8 cellular contexts compared by ENCODE assay signal in the genomic region with DNA sequence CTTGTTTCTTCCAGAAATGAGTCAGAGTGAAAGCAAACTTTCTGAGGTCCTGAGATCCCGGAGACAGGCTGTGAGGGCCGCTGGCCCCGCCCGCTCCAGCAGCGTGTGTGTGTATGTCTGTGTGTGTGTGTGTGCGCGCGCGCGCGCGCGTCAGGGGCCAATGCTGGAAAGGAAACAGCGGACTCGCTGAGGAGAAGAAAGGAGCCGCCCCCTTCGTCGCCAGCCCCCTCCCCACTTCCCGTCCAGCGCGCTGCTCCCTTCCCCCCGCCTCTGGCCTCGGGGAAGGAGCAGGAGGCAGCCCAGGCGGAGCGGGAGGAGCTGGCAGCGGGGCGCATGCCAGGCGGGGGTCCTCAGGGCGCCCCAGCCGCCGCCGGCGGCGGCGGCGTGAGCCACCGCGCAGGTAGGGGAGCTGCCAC. TPM values are rescaled to one million over a fixed set of nuclear protein-coding genes. Genes with fewer than 3 reads are reported as not detected.
A peak's percentile ranks its signal among the peaks of the same experiment; 100 is the strongest.
DNase-seq lines count a peak whose midpoint lies in the region; ATAC-seq, FAIRE-seq and TF ChIP-seq lines count a peak whose summit lies in the region.

Gene DISC1, plus strand, starts transcription at position 256 of the 416 bp plus-strand sequence. Its CDS starts 78 bp downstream, at position 334.

- H3K4me1 Mint-ChIP-seq in HFFc6 (ENCODE audit: low read depth) (peaks cover 51% of the 10 kb centered on the region), T-helper 17 cell (peaks cover 24% of the 10 kb centered on the region)

- H3K9me3 Mint-ChIP-seq in HFFc6 = no peaks in the 10 kb centered on the region

- no peak for TF ChIP-seq EP300 in K562 (IDR thresholded peaks at IDR 0.05; ENCODE audit: low read length)

- DNase-seq in Daoy (ENCODE audit: low read depth) (peak; percentile 91), HFFc6 (peak; percentile 89), NCI-H1417 treated with DMSO at 0.1 percent for 48 hours (lab: John Stamatoyannopoulos, UW) (peak; percentile 25), T-helper 17 cell (peak; percentile 37 to 44 (median 43)), K562 (ENCODE audit: extremely low read depth in 1 of 4, low spot score in 3 of 4) (peak; percentile 46 to 70 (median 53)), hepatocyte (ENCODE audit: low spot score) (peak; percentile 91), pulmonary artery endothelial cell (ENCODE audit: low read depth, low spot score) (peak; percentile 83)

- H3K27me3 Mint-ChIP-seq in HFFc6 (ENCODE audit: insufficient read depth) (no peaks in the 10 kb centered on the region; the same call in none of the 2 replicates), T-helper 17 cell (peaks cover 2% of the 10 kb centered on the region)

- no peaks in the 10 kb centered on the region for H3K79me2 ChIP-seq in K562 (ENCODE audit: control insufficient read depth, insufficient read depth, low read length)
- H3K79me2 ChIP-seq in hepatocyte = no peaks in the 10 kb centered on the region

- no peaks in the 10 kb centered on the region for H3K9me3 ChIP-seq in T-helper 17 cell (ENCODE audit: control insufficient read depth, low read length, poor library complexity, severe bottlenecking)
- no peaks in the 10 kb centered on the region for H3K9me3 ChIP-seq in K562 (replicated peaks; ENCODE audit: control insufficient read depth, insufficient read depth, low read depth, low read length)
- no peaks in the 10 kb centered on the region for H3K9me3 ChIP-seq in hepatocyte (ENCODE audit: low read depth)

- WGBS in K562 (ENCODE audit: insufficient coverage, low coverage, missing lambda C conversion rate) = 14% methylated on average over 15 of the region's 38 CpGs
- WGBS in hepatocyte (ENCODE audit: low lambda C conversion rate, missing lambda C conversion rate) = 0% methylated on average over 26 of the region's 38 CpGs

- peak within 1 kb of the TSS; percentile 40 for H3K4me2 ChIP-seq in K562 (ENCODE audit: insufficient read depth, low read length)
- peak within 1 kb of the TSS; percentile 100 for H3K4me2 ChIP-seq in hepatocyte

- H3K9me1 ChIP-seq in K562 (ENCODE audit: control insufficient read depth, insufficient read depth, low read length) = no peaks in the 10 kb centered on the region

- H3K4me1 ChIP-seq in K562 (replicated peaks in 1 of 2; ENCODE audit: control insufficient read depth in 2 of 2, insufficient read depth in 2 of 2, low read length in 2 of 2) (peaks cover 0 to 11% of the 10 kb centered on the region in 2 experiments; a peak in 3 of 5 replicates), hepatocyte (ENCODE audit: insufficient read depth) (peaks cover 15% of the 10 kb centered on the region)

- in situ Hi-C loops in K562 (cut with MboI) = no loop called here

- no peak for TF ChIP-seq CTCF in HFFc6 (IDR thresholded peaks at IDR 0.05)
- no peak for TF ChIP-seq CTCF in K562 (IDR thresholded peaks at IDR 0.05 in 2 of 3, conservative IDR thresholded peaks at IDR 0.05 in 1 of 3; ENCODE audit: insufficient read depth in 2 of 3, low read depth in 1 of 3, low read length in 3 of 3)
- no peak for TF ChIP-seq CTCF in hepatocyte (IDR thresholded peaks at IDR 0.05; ENCODE audit: poor library complexity)

- no peaks in the 10 kb centered on the region for H3K9me2 ChIP-seq in hepatocyte (replicated peaks; ENCODE audit: insufficient read depth)

- no TSS peak for BruUV-seq in K562 (replicated peaks; lab: Mats Ljungman, UMichigan)

- POLR2A ChIA-PET in K562 (lab: Yijun Ruan, JAX) = interaction anchor here (0.6 to 1.5 kb wide), 2 partner anchors 9 to 308 kb away, joined by 3 to 4 read pairs; no protein-coding TSS in a partner anchor

- H3K27ac Mint-ChIP-seq in HFFc6 (peak within 1 kb of the TSS; percentile 65), T-helper 17 cell (peak within 1 kb of the TSS; percentile 81)

- no peak for FAIRE-seq in K562 (lab: Jason Lieb, UNC)

- H2AFZ ChIP-seq in K562 (ENCODE audit: low read depth, low read length) (no peak within 1 kb of the TSS), hepatocyte (peak within 1 kb of the TSS; percentile 95)

- H3K36me3 ChIP-seq in K562 (ENCODE audit: control insufficient read depth, insufficient read depth, low read length) (no peaks in the 10 kb centered on the region), hepatocyte (replicated peaks; ENCODE audit: insufficient read depth, low read depth) (no peaks in the 10 kb centered on the region)

- no peak for TF ChIP-seq POLR2A in K562 (conservative IDR thresholded peaks at IDR 0.05)

- H3K27ac ChIP-seq in K562 (ENCODE audit: extremely low read depth, low read depth, low read length) = no peak within 1 kb of the TSS
- H3K27ac ChIP-seq in hepatocyte = peak within 1 kb of the TSS; percentile 52

- ATAC-seq in T-helper 17 cell = peak; percentile 74
- peak; percentile 83 for ATAC-seq in K562
- no peak for ATAC-seq in GM18873 (IDR thresholded peaks at IDR 0.05; ENCODE audit: low FRiP score, unreplicated experiment)

- no peaks in the 10 kb centered on the region for H4K20me1 ChIP-seq in K562 (replicated peaks; ENCODE audit: control insufficient read depth, insufficient read depth, low read length)
- no peaks in the 10 kb centered on the region for H4K20me1 ChIP-seq in hepatocyte (ENCODE audit: insufficient read depth, poor library complexity, severe bottlenecking)

- peak within 1 kb of the TSS; percentile 90 for H3K4me3 Mint-ChIP-seq in HFFc6
- H3K4me3 Mint-ChIP-seq in T-helper 17 cell = peak within 1 kb of the TSS; percentile 96

- H3K36me3 Mint-ChIP-seq in HFFc6 (ENCODE audit: low read depth) = no peaks in the 10 kb centered on the region
- H3K36me3 Mint-ChIP-seq in T-helper 17 cell (ENCODE audit: low read depth) = peaks cover 8% of the 10 kb centered on the region

- H3K27me3 ChIP-seq in K562 (ENCODE audit: control insufficient read depth in 2 of 2, insufficient read depth in 2 of 2, low read length in 2 of 2) (peaks cover 21 to 37% of the 10 kb centered on the region in 2 experiments), hepatocyte (peaks cover 4% of the 10 kb centered on the region)

- H3K4me3 ChIP-seq in K562 = peak within 1 kb of the TSS; percentile 30
- peak within 1 kb of the TSS; percentile 73 for H3K4me3 ChIP-seq in hepatocyte

- CTCF ChIA-PET in K562 (lab: Yijun Ruan, JAX; ENCODE audit: low intra/inter-chr PET ratio) = no interaction called here

- intact Hi-C loops in K562 (cut with micrococcal nuclease) = no loop called here

- H3K9ac ChIP-seq in K562 (ENCODE audit: insufficient read depth in 1 of 2, low read depth in 2 of 2, low read length in 2 of 2) = peak within 1 kb of the TSS in 1 of 2 experiments; percentile 51; a peak in 1 of 4 replicates

- TF ChIP-seq RAD21 in K562 (CRISPR knock-in tag; conservative IDR thresholded peaks at IDR 0.05 in 1 of 2, IDR thresholded peaks at IDR 0.05 in 1 of 2) = no peak

TF ChIP-seq in K562, 482 proteins besides CTCF, POLR2A, EP300 and RAD21 (continues in another document):
- TF ChIP-seq DACH1 (IDR thresholded peaks at IDR 0.05; ENCODE audit: partially characterized antibody) (no peak), ATF3 (IDR thresholded peaks at IDR 0.05) (no peak), ATF3 (CRISPR knock-in tag; conservative IDR thresholded peaks at IDR 0.05) (no peak), MNT (conservative IDR thresholded peaks at IDR 0.05) (0 out of 4 replicates have a peak, but pooled peaks of 1 of the 2 experiments have one; percentile 16)

RNA-seq across cellular contexts. Expression of gene DISC1, which starts in this region (rescaled TPM):
- total RNA-seq in Daoy (2014; rRNA removed; shearing (Covaris generic)) = 3.4 and 3.8 TPM in 2 replicates
- total RNA-seq in HFFc6 (2021; fragmentation: NEBNext Ultra II Directional; extraction: Animal tissue kit (Norgen Biotek cat#: 25700)) = 1 to 10 TPM; 1.3 to 4.3 (median 1.9) TPM
- 10 to 100 TPM; 16.2 to 17.4 TPM for total RNA-seq in T-helper 17 cell
- total RNA-seq in K562 (2011; cell fraction: chromatin; rRNA removed; ENCODE audit: low replicate concordance) = 0.37 and 0.74 TPM in 2 replicates
- 0.17 and 0.26 TPM in 2 replicates for total RNA-seq in K562 (2011; cell fraction: nucleolus; rRNA removed)
- 0.15 and 0.31 TPM in 2 replicates for total RNA-seq in K562 (2011; cell fraction: nucleoplasm; rRNA removed)
- 0.04 and 0.09 TPM in 2 replicates for total RNA-seq in K562 (2014; rRNA removed)
- 0.10 and 0.11 TPM in 2 replicates for total RNA-seq in K562 (2014; rRNA removed; fragmentation: Illumina TruSeq; extraction: Trizol)
- 0.07 and 0.08 TPM in 2 replicates for total RNA-seq in K562 (2015; rRNA removed; fragmentation: Illumina TruSeq; extraction: Trizol)
- total RNA-seq in K562 (2021) = 0.09 and 0.16 TPM in 2 replicates
- 0.08 TPM in 2 replicates for polyA plus RNA-seq in K562 (2011; rRNA removed)
- polyA plus RNA-seq in K562 (2011; cell fraction: cytosol; rRNA removed) = 0.04 TPM in 1 of 2 replicates, not detected in the other
- polyA plus RNA-seq in K562 (2011; cell fraction: nucleus; rRNA removed) = 0.10 and 0.33 TPM in 2 replicates
- 0.05 and 0.33 TPM in 2 replicates for polyA plus RNA-seq in K562 (2012)
- polyA plus RNA-seq in K562 (2014; fragmentation: Illumina TruSeq; extraction: Trizol) = 0.01 and 0.03 TPM in 2 replicates
- under 1 TPM in 1 of 2 experiments, not detected in 1; 0.01 TPM for polyA plus RNA-seq in K562 (2014; fragmentation: Nextera tagmentation; extraction: Ambion mirVana)
- polyA plus RNA-seq in K562 (2014; rRNA removed) = 0.03 TPM in 1 of 2 replicates, not detected in the other
- polyA minus RNA-seq in K562 (2011; rRNA and poly(A)+ RNA removed) = 0.18 TPM in 2 replicates
- polyA minus RNA-seq in K562 (2011; cell fraction: cytosol; rRNA and poly(A)+ RNA removed) = not detected in 2 replicates
- 0.27 and 1.00 TPM in 2 replicates for polyA minus RNA-seq in K562 (2011; cell fraction: nucleus; rRNA and poly(A)+ RNA removed)
- 3.8 and 4.7 TPM in 2 replicates for total RNA-seq in hepatocyte
- polyA plus RNA-seq in hepatocyte = 2.3 and 3.0 TPM in 2 replicates
- total RNA-seq in pulmonary artery endothelial cell = 10.1 and 10.9 TPM in 2 replicates

Comparison
In these comparisons a context has a peak if more than half of its experiments do, and no peak if none do; other contexts are left out.
1. Peak in DNase-seq, ATAC-seq, H3K4me3 ChIP-seq and H3K4me2 ChIP-seq in K562; RNA of the gene not detected or under 1 TPM.
2. DNase-seq: peak in every context shown above with its lines; median percentile 91 in Daoy; 91 in hepatocyte; 89 in HFFc6; 83 in pulmonary artery endothelial cell; 53 in K562; 43 in T-helper 17 cell; 25 in NCI-H1417 treated with DMSO at 0.1 percent for 48 hours.